In the genomic region with DNA sequence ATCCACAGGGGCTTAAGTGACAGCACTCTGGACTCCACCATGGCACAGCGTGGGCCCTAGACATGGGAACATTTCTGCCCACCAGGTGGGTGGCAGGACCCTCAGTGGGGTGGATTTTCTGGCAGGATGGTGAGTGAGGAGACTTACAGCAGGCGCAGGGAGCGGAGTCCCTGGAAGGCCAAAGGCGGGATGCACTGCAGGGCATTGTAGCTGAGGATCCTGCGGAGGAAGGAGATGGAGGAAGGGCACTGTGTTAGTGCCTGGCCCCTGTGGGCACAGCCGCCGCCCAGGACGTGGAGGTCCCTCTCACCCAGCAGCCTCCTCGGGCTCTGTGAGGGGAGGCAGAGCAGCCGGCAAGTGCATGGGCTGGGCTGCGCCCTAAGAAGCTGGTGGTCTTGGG, we compare ENCODE assay signal across 19 cellular contexts.
"Had no signal": no experiment of that assay in that cellular context is flagged by ENCODE, and none has a peak within 500 bp of the region (broad histone marks: within the 10 kb centered on the region; RNA-seq: fewer than 3 reads in every experiment).

No MANE protein-coding gene starts in this region.

- ATAC-seq: SK-N-SH treated with all-trans-retinoic acid at 6 μM for 48 hours had no signal

- H3K9me3 ChIP-seq: SJCRH30 had no signal

- H3K36me3 ChIP-seq: SJCRH30 had no signal

- DNase-seq: Kasumi-1, KG1, MM.1S, NCI-H1092 treated with DMSO at 0.1 percent for 48 hours, NCI-H1436, NCI-H187, NCI-H2029, NCI-H2081 treated with DMSO at 0.1 percent for 48 hours, NCI-H2171, NCI-H226, NCI-H446, NCI-H510A, NCI-H524 treated with DMSO at 0.1 percent for 48 hours, NCI-H69, NCI-H774, SHP77 treated with DMSO at 0.1 percent for 48 hours, SJCRH30 had no signal

- H3K4me3 ChIP-seq: SJCRH30 had no signal

- H3K27me3 ChIP-seq: SJCRH30 had no signal

- H3K27ac ChIP-seq: RWPE1, SJCRH30 had no signal

- H3K4me1 ChIP-seq: SJCRH30 had no signal
